24 cellular contexts compared by ENCODE assay signal in genomic region chr13:114125589-114125988, GRCh38. TPM values are rescaled to one million over a fixed set of nuclear protein-coding genes. Genes with fewer than 3 reads are reported as not detected.
A peak's percentile ranks its signal among the peaks of the same experiment; 100 is the strongest.
DNase-seq lines count a peak whose midpoint lies in the region; ATAC-seq and TF ChIP-seq lines count a peak whose summit lies in the region.
"Had no signal": no experiment of that assay in that cellular context is flagged by ENCODE, and none has a peak within 500 bp of the region (broad histone marks: within the 10 kb centered on the region; RNA-seq: fewer than 3 reads in every experiment).

No MANE protein-coding gene starts in this region.

- TF ChIP-seq CTCF in brain microvascular endothelial cell (IDR thresholded peaks at IDR 0.05; ENCODE audit: low read depth, low read length, missing control alignments): no peak

- H3K79me2 ChIP-seq in GM23248 (ENCODE audit: insufficient read depth): peaks cover 98% of the 10 kb centered on the region

- H3K4me3 ChIP-seq in GM23248: no peak overlapping the region
- H3K4me3 ChIP-seq in brain microvascular endothelial cell (ENCODE audit: low read depth, low read length): no peak overlapping the region
- H3K4me3 ChIP-seq: colonic mucosa, hepatocyte, prostate gland, thoracic aorta had no signal

- H3K4me3 Mint-ChIP-seq in activated CD4-positive, alpha-beta T cell treated with anti-CD3 and anti-CD28 coated beads for 36 hours: no peak overlapping the region
- peak overlapping the region; percentile 68 for H3K4me3 Mint-ChIP-seq in activated T-helper 17 cell treated with anti-CD3 and anti-CD28 coated beads, Interleukin-2, amount 50 U/mL, for 72 hours
- H3K4me3 Mint-ChIP-seq in naive thymus-derived CD8-positive, alpha-beta T cell: peak overlapping the region in 9 of 10 donors; percentile 60 to 100 (median 87)
- H3K4me3 Mint-ChIP-seq: nephron progenitor cell had no signal

- H3K9me3 Mint-ChIP-seq in activated CD4-positive, alpha-beta T cell treated with anti-CD3 and anti-CD28 coated beads for 36 hours (ENCODE audit: low read depth): peaks cover 7% of the 10 kb centered on the region
- no peaks in the 10 kb centered on the region for H3K9me3 Mint-ChIP-seq in activated T-helper 17 cell treated with anti-CD3 and anti-CD28 coated beads, Interleukin-2, amount 50 U/mL, for 72 hours
- H3K9me3 Mint-ChIP-seq in naive thymus-derived CD8-positive, alpha-beta T cell: peaks cover 0 to 3% (median 0%) of the 10 kb centered on the region in 9 donors
- H3K9me3 Mint-ChIP-seq: nephron progenitor cell had no signal

- peak overlapping the region; percentile 91 for H3K27ac Mint-ChIP-seq in activated CD4-positive, alpha-beta T cell treated with anti-CD3 and anti-CD28 coated beads for 36 hours
- H3K27ac Mint-ChIP-seq in activated T-helper 17 cell treated with anti-CD3 and anti-CD28 coated beads, Interleukin-2, amount 50 U/mL, for 72 hours: peak overlapping the region; percentile 82
- H3K27ac Mint-ChIP-seq in naive thymus-derived CD8-positive, alpha-beta T cell: peak overlapping the region; percentile 94 to 99 (median 97)

- no peaks in the 10 kb centered on the region for H4K20me1 ChIP-seq in GM23248 (ENCODE audit: insufficient read depth)

- H3K4me2 ChIP-seq in GM23248 (ENCODE audit: unreplicated experiment): no peak overlapping the region
- H3K4me2 ChIP-seq: hepatocyte had no signal

- H3K36me3 ChIP-seq in GM23248 (ENCODE audit: low read depth) (no peaks in the 10 kb centered on the region), brain microvascular endothelial cell (replicated peaks) (peaks cover 4% of the 10 kb centered on the region)
- H3K36me3 ChIP-seq: colonic mucosa, prostate gland, thoracic aorta had no signal

- POLR2A ChIA-PET in activated CD4-positive, alpha-beta T cell treated with anti-CD3 and anti-CD28 coated beads for 36 hours (lab: Charles Lee): no interaction called here
- POLR2A ChIA-PET in naive thymus-derived CD8-positive, alpha-beta T cell (lab: Charles Lee): interaction anchor here (0.7 to 13.0 kb wide), 10 partner anchors 10 to 96 kb away, joined by 3 to 207 read pairs (median 11); no protein-coding TSS in a partner anchor

- ATAC-seq in activated CD4-positive, alpha-beta T cell treated with anti-CD3 and anti-CD28 coated beads for 36 hours: no peak
- no peak for ATAC-seq in activated T-helper 17 cell treated with anti-CD3 and anti-CD28 coated beads, Interleukin-2, amount 50 U/mL, for 72 hours (replicated peaks)
- no peak for ATAC-seq in naive thymus-derived CD8-positive, alpha-beta T cell
- ATAC-seq in GM19023 (IDR thresholded peaks at IDR 0.05; ENCODE audit: unreplicated experiment): no peak

- WGBS in GM23248 (ENCODE audit: low coverage in 1 of 2, low lambda C conversion rate in 2 of 2, missing lambda C conversion rate in 2 of 2), 2 experiments: 97% methylated on average over 15 to 19 of the region's 19 CpGs

- H3K27me3 ChIP-seq in GM23248 (replicated peaks; ENCODE audit: insufficient read depth): no peaks in the 10 kb centered on the region
- no peaks in the 10 kb centered on the region for H3K27me3 ChIP-seq in brain microvascular endothelial cell (replicated peaks)
- H3K27me3 ChIP-seq: colonic mucosa had no signal

- no peak overlapping the region for H3K9ac ChIP-seq in GM23248

- H3K9me2 ChIP-seq in GM23248 (ENCODE audit: insufficient read depth): no peaks in the 10 kb centered on the region

- no peak for DNase-seq in activated CD4-positive, alpha-beta T cell treated with anti-CD3 and anti-CD28 coated beads for 36 hours
- DNase-seq in activated CD4-positive, alpha-beta T cell treated with anti-CD3 and anti-CD28 coated beads, Interleukin-2, amount 50 U/mL, for 4 hours: no peak
- no peak for DNase-seq in GM23248
- DNase-seq in naive thymus-derived CD8-positive, alpha-beta T cell: no peak
- DNase-seq in pons (ENCODE audit: low spot score): no peak
- no peak for DNase-seq in brain microvascular endothelial cell
- DNase-seq: 8988T, colonic mucosa, H7, islet precursor cell, mesendoderm, MM.1S, NCI-H1694, NCI-H774, nephron progenitor cell, small intestine had no signal

- intact Hi-C loops in activated CD4-positive, alpha-beta T cell treated with anti-CD3 and anti-CD28 coated beads for 36 hours (cut with DNase I, micrococcal nuclease): loop anchor here (1.0 to 5.0 kb wide), 3 partner anchors 15 to 1438 kb away; no protein-coding TSS in a partner anchor

- no peak overlapping the region for H2AFZ ChIP-seq in GM23248
- H2AFZ ChIP-seq: hepatocyte had no signal

- H3K36me3 Mint-ChIP-seq in activated CD4-positive, alpha-beta T cell treated with anti-CD3 and anti-CD28 coated beads for 36 hours (ENCODE audit: low read depth): peaks cover 27% of the 10 kb centered on the region
- H3K36me3 Mint-ChIP-seq in activated T-helper 17 cell treated with anti-CD3 and anti-CD28 coated beads, Interleukin-2, amount 50 U/mL, for 72 hours (ENCODE audit: low read depth): peaks cover 63% of the 10 kb centered on the region
- peaks cover 7 to 34% (median 12%) of the 10 kb centered on the region in 3 donors for H3K36me3 Mint-ChIP-seq in naive thymus-derived CD8-positive, alpha-beta T cell

- H3K27me3 Mint-ChIP-seq in activated CD4-positive, alpha-beta T cell treated with anti-CD3 and anti-CD28 coated beads for 36 hours: no peaks in the 10 kb centered on the region
- H3K27me3 Mint-ChIP-seq in activated T-helper 17 cell treated with anti-CD3 and anti-CD28 coated beads, Interleukin-2, amount 50 U/mL, for 72 hours: no peaks in the 10 kb centered on the region
- H3K27me3 Mint-ChIP-seq in naive thymus-derived CD8-positive, alpha-beta T cell: no peaks in the 10 kb centered on the region

- in situ Hi-C loops in GM23248 (cut with MboI): no loop called here
- in situ Hi-C loops in brain microvascular endothelial cell (cut with HindIII; ENCODE audit: low pct_ligation_motif_present, low sequenced_read_pairs): no loop called here

- H3K4me1 Mint-ChIP-seq in activated CD4-positive, alpha-beta T cell treated with anti-CD3 and anti-CD28 coated beads for 36 hours: peaks cover 86% of the 10 kb centered on the region
- H3K4me1 Mint-ChIP-seq in activated T-helper 17 cell treated with anti-CD3 and anti-CD28 coated beads, Interleukin-2, amount 50 U/mL, for 72 hours: peaks cover 49% of the 10 kb centered on the region
- H3K4me1 Mint-ChIP-seq in naive thymus-derived CD8-positive, alpha-beta T cell: peaks cover 55 to 92% (median 88%) of the 10 kb centered on the region in 4 donors

- peaks cover 33% of the 10 kb centered on the region for H3K4me1 ChIP-seq in GM23248 (ENCODE audit: insufficient read depth)

- peaks cover 34% of the 10 kb centered on the region for H3F3A ChIP-seq in GM23248 (ENCODE audit: insufficient read depth)

- CTCF ChIA-PET in activated CD4-positive, alpha-beta T cell treated with anti-CD3 and anti-CD28 coated beads for 36 hours (lab: Charles Lee): interaction anchor here (1.2 to 1.4 kb wide), 2 partner anchors 12 to 101 kb away, joined by 4 to 5 read pairs; no protein-coding TSS in a partner anchor

- H3K27ac ChIP-seq in GM23248 (0 out of 2 replicates have a peak overlapping the region, but pooled peaks have one; percentile 30), brain microvascular endothelial cell (no peak overlapping the region)
- H3K27ac ChIP-seq: C4-2B, colonic mucosa, hepatocyte, prostate gland, thoracic aorta had no signal

- H3K9me3 ChIP-seq in GM23248 (ENCODE audit: low read depth): no peaks in the 10 kb centered on the region
- H3K9me3 ChIP-seq: colonic mucosa, prostate gland, thoracic aorta had no signal

RNA-seq across cellular contexts. Expression of gene RASA3, which starts 6.8 kb away (rescaled TPM):
- 10 to 100 TPM; 33.0 to 34.7 TPM for total RNA-seq in activated CD4-positive, alpha-beta T cell treated with anti-CD3 and anti-CD28 coated beads for 36 hours
- total RNA-seq in GM23248 (2014; rRNA removed; shearing (Covaris generic)): 36.7 and 46.2 TPM in 2 replicates
- 30.0 and 34.3 TPM in 2 replicates for polyA plus RNA-seq in GM23248 (2016; fragmentation: Nextera tagmentation; extraction: Ambion mirVana)
- 10 to 100 TPM; 18.4 to 62.5 TPM for total RNA-seq in activated T-helper 17 cell treated with anti-CD3 and anti-CD28 coated beads, Interleukin-2, amount 50 U/mL, for 72 hours
- total RNA-seq in naive thymus-derived CD8-positive, alpha-beta T cell: 100 to 1,000 TPM; 194 to 196 TPM
- 100 to 1,000 TPM in 2 of 3 donors, 10 to 100 TPM in 1; 62.2 to 169 (median 105) TPM for polyA plus RNA-seq in naive thymus-derived CD8-positive, alpha-beta T cell

RNA-seq across cellular contexts. Expression of gene CFAP97D2, which starts 53.5 kb away (rescaled TPM):
- not detected for total RNA-seq in activated CD4-positive, alpha-beta T cell treated with anti-CD3 and anti-CD28 coated beads for 36 hours
- total RNA-seq in GM23248 (2014; rRNA removed; shearing (Covaris generic)): not detected in 2 replicates
- polyA plus RNA-seq in GM23248 (2016; fragmentation: Nextera tagmentation; extraction: Ambion mirVana): not detected in 2 replicates
- total RNA-seq in activated T-helper 17 cell treated with anti-CD3 and anti-CD28 coated beads, Interleukin-2, amount 50 U/mL, for 72 hours: not detected
- 1 to 10 TPM; 1.5 to 2.0 TPM for total RNA-seq in naive thymus-derived CD8-positive, alpha-beta T cell
- polyA plus RNA-seq in naive thymus-derived CD8-positive, alpha-beta T cell: 1 to 10 TPM; 2.6 to 4.8 (median 3.7) TPM
- total RNA-seq: colonic mucosa, endothelial cell of umbilical vein, fibroblast of villous mesenchyme, H7, hepatocyte, thoracic aorta had no signal
- polyA plus RNA-seq: endothelial cell of umbilical vein, hepatocyte, small intestine had no signal
